In the genomic region with DNA sequence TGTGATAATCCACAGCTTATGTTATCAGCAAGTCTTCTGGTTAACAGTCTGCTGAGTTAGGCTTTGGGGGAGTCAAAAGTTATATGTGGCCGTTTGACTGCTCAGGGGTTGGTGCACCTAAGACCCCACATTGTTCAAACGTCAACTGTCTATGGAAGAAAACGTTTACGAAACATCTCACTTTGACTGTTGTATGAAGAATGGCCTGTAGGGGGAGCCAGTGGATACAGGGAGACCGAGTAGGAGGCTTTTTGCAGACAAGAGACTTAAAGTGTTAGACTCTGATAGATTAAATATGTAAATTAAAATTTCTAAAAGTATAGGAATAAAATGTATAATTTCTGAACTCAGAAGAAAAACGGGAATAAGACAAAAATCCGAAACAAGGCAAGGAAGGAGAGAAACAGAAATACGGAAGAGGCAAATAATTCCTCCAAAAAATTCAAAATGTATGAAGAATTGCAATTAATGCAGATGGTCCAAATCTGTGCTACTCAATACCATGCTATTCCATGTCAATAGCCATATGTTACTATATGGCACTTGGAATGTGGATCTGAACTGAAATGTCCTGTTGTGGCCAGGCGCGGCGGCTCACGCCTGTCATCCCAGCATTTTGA, we compare ENCODE assay signal across 8 cellular contexts. TPM values are rescaled to one million over a fixed set of nuclear protein-coding genes. Genes with fewer than 3 reads are reported as not detected.
A peak's percentile ranks its signal among the peaks of the same experiment; 100 is the strongest.
DNase-seq lines count a peak whose midpoint lies in the region; ATAC-seq and TF ChIP-seq lines count a peak whose summit lies in the region.

No MANE protein-coding gene starts in this region.

- no peak overlapping the region for H3K27ac ChIP-seq in CD8-positive, alpha-beta memory T cell (ENCODE audit: low read depth, low read length)

- no peaks in the 10 kb centered on the region for H3K9me3 ChIP-seq in CD8-positive, alpha-beta memory T cell (ENCODE audit: low read length)
- peaks cover 15% of the 10 kb centered on the region; the same call in 1 of the 2 replicates for H3K9me3 ChIP-seq in NT2/D1 (ENCODE audit: insufficient read depth, low read length)

- peaks cover 14 to 17% (median 15%) of the 10 kb centered on the region in 3 donors for H3K4me1 Mint-ChIP-seq in CD8-positive, alpha-beta memory T cell
- H3K4me1 Mint-ChIP-seq in naive B cell: peaks cover 13 to 19% (median 16%) of the 10 kb centered on the region in 3 donors
- H3K4me1 Mint-ChIP-seq in stimulated activated memory B cell treated with anti-CD40 and anti-IgM and Interleukin-4, amounts not matched to agents 10 μg/mL and 1 μg/mL and 100 μg/mL, for 72 hours: peaks cover 38% of the 10 kb centered on the region

- H3K27me3 ChIP-seq in CD8-positive, alpha-beta memory T cell (ENCODE audit: insufficient read depth, low read length, poor library complexity, severe bottlenecking): no peaks in the 10 kb centered on the region
- peaks cover 6% of the 10 kb centered on the region for H3K27me3 ChIP-seq in NT2/D1 (ENCODE audit: insufficient read depth, insufficient read length)

- peak; percentile 57 to 61 for ATAC-seq in naive B cell (ENCODE audit: low read depth in 2 of 2)
- peak; percentile 41 for ATAC-seq in stimulated activated memory B cell treated with anti-CD40 and anti-IgM and Interleukin-4, amounts not matched to agents 10 μg/mL and 1 μg/mL and 100 μg/mL, for 72 hours
- ATAC-seq in HG03354 (IDR thresholded peaks at IDR 0.05; ENCODE audit: poor library complexity, severe bottlenecking, unreplicated experiment): no peak

- no peaks in the 10 kb centered on the region for H3K36me3 ChIP-seq in CD8-positive, alpha-beta memory T cell (ENCODE audit: insufficient read depth, low read length)
- no peaks in the 10 kb centered on the region for H3K36me3 ChIP-seq in NT2/D1 (ENCODE audit: insufficient read depth, insufficient read length, low read length)

- peak; percentile 71 to 85 (median 77) for DNase-seq in CD8-positive, alpha-beta memory T cell
- DNase-seq in HPDE6-E6E7 (ENCODE audit: extremely low spot score) (peak; percentile 20), NT2/D1 (ENCODE audit: low read depth, low spot score) (peak; percentile 67), epithelial cell of proximal tubule (ENCODE audit: low read depth) (no peak), naive B cell (peak; percentile 77)
- DNase-seq in activated CD8-positive, alpha-beta memory T cell treated with anti-CD3 and anti-CD28 coated beads, Interleukin-2, amount 50 U/mL, for 1 hour (ENCODE audit: extremely low read depth): peak; percentile 70

- peak overlapping the region in 1 of 7 donors; percentile 3 for H3K4me3 Mint-ChIP-seq in CD8-positive, alpha-beta memory T cell
- H3K4me3 Mint-ChIP-seq in naive B cell: no peak overlapping the region
- H3K4me3 Mint-ChIP-seq in stimulated activated memory B cell treated with anti-CD40 and anti-IgM and Interleukin-4, amounts not matched to agents 10 μg/mL and 1 μg/mL and 100 μg/mL, for 72 hours: no peak overlapping the region

- H3K27me3 Mint-ChIP-seq in CD8-positive, alpha-beta memory T cell: peaks cover 4 to 5% of the 10 kb centered on the region in 2 donors
- peaks cover 10 to 21% (median 19%) of the 10 kb centered on the region in 3 donors for H3K27me3 Mint-ChIP-seq in naive B cell
- peaks cover 19% of the 10 kb centered on the region for H3K27me3 Mint-ChIP-seq in stimulated activated memory B cell treated with anti-CD40 and anti-IgM and Interleukin-4, amounts not matched to agents 10 μg/mL and 1 μg/mL and 100 μg/mL, for 72 hours

- H3K27ac Mint-ChIP-seq in CD8-positive, alpha-beta memory T cell: peak overlapping the region in 4 of 8 donors; percentile 47 to 76 (median 71)
- H3K27ac Mint-ChIP-seq in naive B cell: peak overlapping the region in 3 of 6 donors; percentile 6 to 50 (median 44)
- peak overlapping the region; percentile 78 for H3K27ac Mint-ChIP-seq in stimulated activated memory B cell treated with anti-CD40 and anti-IgM and Interleukin-4, amounts not matched to agents 10 μg/mL and 1 μg/mL and 100 μg/mL, for 72 hours

- POLR2A ChIA-PET in CD8-positive, alpha-beta memory T cell (lab: Charles Lee): interaction anchor here (1.4 kb wide), 1 partner anchor 231 kb away, joined by 6 read pairs; no protein-coding TSS in a partner anchor

- H3K4me3 ChIP-seq in CD8-positive, alpha-beta memory T cell (ENCODE audit: low read length): no peak overlapping the region
- H3K4me3 ChIP-seq in NT2/D1 (ENCODE audit: insufficient read length, low read depth): no peak overlapping the region
- H3K4me3 ChIP-seq in epithelial cell of proximal tubule (ENCODE audit: low read depth, low read length): no peak overlapping the region

- no peaks in the 10 kb centered on the region for H3K4me1 ChIP-seq in CD8-positive, alpha-beta memory T cell (ENCODE audit: insufficient read depth, low read length)
- H3K4me1 ChIP-seq in NT2/D1 (ENCODE audit: insufficient read depth, insufficient read length): no peaks in the 10 kb centered on the region

- no peaks in the 10 kb centered on the region for H3K36me3 Mint-ChIP-seq in CD8-positive, alpha-beta memory T cell
- H3K36me3 Mint-ChIP-seq in naive B cell: peaks cover 0 to 4% of the 10 kb centered on the region in 2 donors
- H3K36me3 Mint-ChIP-seq in stimulated activated memory B cell treated with anti-CD40 and anti-IgM and Interleukin-4, amounts not matched to agents 10 μg/mL and 1 μg/mL and 100 μg/mL, for 72 hours: no peaks in the 10 kb centered on the region

- TF ChIP-seq CTCF in epithelial cell of proximal tubule (conservative IDR thresholded peaks at IDR 0.05; ENCODE audit: low read depth, low read length): peak; percentile 90

- H3K9me3 Mint-ChIP-seq in CD8-positive, alpha-beta memory T cell: no peaks in the 10 kb centered on the region
- H3K9me3 Mint-ChIP-seq in naive B cell: peaks cover 1 to 12% (median 5%) of the 10 kb centered on the region in 7 donors
- peaks cover 3% of the 10 kb centered on the region for H3K9me3 Mint-ChIP-seq in stimulated activated memory B cell treated with anti-CD40 and anti-IgM and Interleukin-4, amounts not matched to agents 10 μg/mL and 1 μg/mL and 100 μg/mL, for 72 hours

- CTCF ChIA-PET in CD8-positive, alpha-beta memory T cell (lab: Charles Lee): interaction anchor here (0.7 to 4.8 kb wide), 15 partner anchors 9 to 230 kb away, joined by 3 to 42 read pairs (median 6); a partner anchor contains a TSS

- no peak overlapping the region for H3K9ac ChIP-seq in NT2/D1 (ENCODE audit: insufficient read length, low read depth)

RNA-seq across cellular contexts. Expression of a gene that starts 37.8 kb away (rescaled TPM):
- 100 to 1,000 TPM; 111 to 116 TPM for total RNA-seq in CD8-positive, alpha-beta memory T cell
- 30.7 TPM for polyA plus RNA-seq in CD8-positive, alpha-beta memory T cell
- total RNA-seq in epithelial cell of proximal tubule: not detected in 2 replicates
- polyA plus RNA-seq in naive B cell (ENCODE audit: low read depth in 6 of 6): under 1 TPM in 1 of 6 donors, not detected in 5; 0.29 TPM

RNA-seq across cellular contexts. Expression of a gene that starts 41.2 kb away (rescaled TPM):
- total RNA-seq in CD8-positive, alpha-beta memory T cell: 10 to 100 TPM; 63.1 to 70.0 TPM
- polyA plus RNA-seq in CD8-positive, alpha-beta memory T cell: 4.0 TPM
- total RNA-seq in epithelial cell of proximal tubule: 6.8 and 9.7 TPM in 2 replicates
- polyA plus RNA-seq in naive B cell (ENCODE audit: low read depth in 6 of 6): 1 to 10 TPM in 2 of 6 donors, under 1 TPM in 1, not detected in 3; 0.64 to 2.2 (median 1.7) TPM

Comparison
In these comparisons a context has a peak if more than half of its experiments do, and no peak if none do; other contexts are left out.
1. RNA of a gene that starts 37.8 kb away (total RNA-seq): 111 to 116 TPM in CD8-positive, alpha-beta memory T cell; not detected in epithelial cell of proximal tubule; every median in the first group is over 100 times any median in the second.